Comparison of ENCODE assay signal across 32 cellular contexts in genomic region chr10:7538970-7539694, GRCh38.
DNase-seq lines count a peak whose midpoint lies in the region; ATAC-seq, FAIRE-seq and TF ChIP-seq lines count a peak whose summit lies in the region.
"Had no signal": no experiment of that assay in that cellular context is flagged by ENCODE, and none has a peak within 500 bp of the region (broad histone marks: within the 10 kb centered on the region; RNA-seq: fewer than 3 reads in every experiment).

No MANE protein-coding gene starts in this region.

- H3K9me3 ChIP-seq in CD8-positive, alpha-beta memory T cell (ENCODE audit: low read length) = no peaks in the 10 kb centered on the region
- no peaks in the 10 kb centered on the region for H3K9me3 ChIP-seq in trophoblast cell (ENCODE audit: insufficient read depth, low read depth, low read length)
- H3K9me3 ChIP-seq: breast epithelium, Caco-2, suprapubic skin, vagina had no signal

- H3K4me2 ChIP-seq in trophoblast cell (ENCODE audit: low read length) = no peak overlapping the region
- H3K4me2 ChIP-seq: A549, GM23338, KMS-11 had no signal

- no peak overlapping the region for H3K4me3 ChIP-seq in CD8-positive, alpha-beta memory T cell (ENCODE audit: low read length)
- no peak overlapping the region for H3K4me3 ChIP-seq in trophoblast cell (ENCODE audit: low read depth, low read length)
- H3K4me3 ChIP-seq: A549, breast epithelium, GM23338, SK-N-MC, skin epidermis, suprapubic skin, vagina had no signal

- H3K36me3 ChIP-seq in CD8-positive, alpha-beta memory T cell (ENCODE audit: insufficient read depth, low read length) = no peaks in the 10 kb centered on the region
- H3K36me3 ChIP-seq in trophoblast cell (ENCODE audit: control insufficient read depth in 1 of 2, insufficient read depth in 2 of 2, low read length in 2 of 2) = no peaks in the 10 kb centered on the region
- H3K36me3 ChIP-seq: breast epithelium, suprapubic skin, vagina, WERI-Rb-1 had no signal

- CTCF ChIA-PET in activated CD4-positive, alpha-beta T cell treated with anti-CD3 and anti-CD28 coated beads, Interleukin-2, amount 10 ng/mL, durations not matched to agents 7 days and 5 days (lab: Charles Lee) = interaction anchor here (1.3 kb wide), 1 partner anchor 14 kb away, joined by 4 read pairs; no protein-coding TSS in a partner anchor
- CTCF ChIA-PET in CD8-positive, alpha-beta memory T cell (lab: Charles Lee) = interaction anchor here (1.1 to 2.0 kb wide), 2 partner anchors 13 to 14 kb away, joined by 3 to 7 read pairs; no protein-coding TSS in a partner anchor

- H3K4me1 ChIP-seq in CD8-positive, alpha-beta memory T cell (ENCODE audit: insufficient read depth, low read length) = peaks cover 4% of the 10 kb centered on the region
- H3K4me1 ChIP-seq in trophoblast cell (ENCODE audit: control insufficient read depth in 1 of 2, insufficient read depth in 2 of 2, low read length in 2 of 2) = peaks cover 7 to 8% of the 10 kb centered on the region in 2 experiments
- H3K4me1 ChIP-seq: breast epithelium, foreskin keratinocyte had no signal

- no peaks in the 10 kb centered on the region for H3K79me2 ChIP-seq in trophoblast cell (ENCODE audit: control insufficient read depth, insufficient read depth, low read length, poor library complexity)

- no peak overlapping the region for H2BK120ac ChIP-seq in trophoblast cell (ENCODE audit: insufficient read depth, low read length, poor library complexity)

- H3K23ac ChIP-seq in trophoblast cell (ENCODE audit: low read length) = no peak overlapping the region

- peak overlapping the region; percentile 9 for H3K27ac Mint-ChIP-seq in activated CD4-positive, alpha-beta T cell treated with anti-CD3 and anti-CD28 coated beads, Interleukin-2, amount 10 ng/mL, durations not matched to agents 7 days and 5 days
- H3K27ac Mint-ChIP-seq in CD8-positive, alpha-beta memory T cell = peak overlapping the region in 6 of 8 donors; percentile 8 to 53 (median 32)
- H3K27ac Mint-ChIP-seq in activated T-helper 2 cell treated with anti-CD3 and anti-CD28 coated beads, Interferon-gamma antibody, Interleukin-2, Interleukin-4, amounts not matched to agents 10 μg/mL and 5 μg/mL and 100 μg/mL, durations not matched to agents 14 hours and 24 hours and 36 hours = peak overlapping the region; percentile 89
- H3K27ac Mint-ChIP-seq: GM23338, immature natural killer cell, natural killer cell had no signal

- no peak overlapping the region for H3K14ac ChIP-seq in trophoblast cell (ENCODE audit: low read length)

- H3K18ac ChIP-seq in trophoblast cell (ENCODE audit: low read length) = no peak overlapping the region

- H3K36me3 Mint-ChIP-seq in activated CD4-positive, alpha-beta T cell treated with anti-CD3 and anti-CD28 coated beads, Interleukin-2, amount 10 ng/mL, durations not matched to agents 7 days and 5 days (ENCODE audit: low read depth) = peaks cover 12% of the 10 kb centered on the region
- peaks cover 0 to 21% (median 2%) of the 10 kb centered on the region in 3 donors for H3K36me3 Mint-ChIP-seq in CD8-positive, alpha-beta memory T cell
- peaks cover 14% of the 10 kb centered on the region for H3K36me3 Mint-ChIP-seq in activated T-helper 2 cell treated with anti-CD3 and anti-CD28 coated beads, Interferon-gamma antibody, Interleukin-2, Interleukin-4, amounts not matched to agents 10 μg/mL and 5 μg/mL and 100 μg/mL, durations not matched to agents 14 hours and 24 hours and 36 hours (ENCODE audit: low read depth)
- H3K36me3 Mint-ChIP-seq: natural killer cell had no signal

- H2AFZ ChIP-seq in trophoblast cell (ENCODE audit: insufficient read depth, low read length, poor library complexity) = no peak overlapping the region
- H2AFZ ChIP-seq: GM23338 had no signal

- FAIRE-seq in GM12892 (lab: Jason Lieb, UNC) = no peak
- FAIRE-seq: A549, colon had no signal

- no peak overlapping the region for H4K91ac ChIP-seq in trophoblast cell (ENCODE audit: low read depth, low read length)

- no peaks in the 10 kb centered on the region for H3K27me3 ChIP-seq in CD8-positive, alpha-beta memory T cell (ENCODE audit: insufficient read depth, low read length, poor library complexity, severe bottlenecking)
- H3K27me3 ChIP-seq in trophoblast cell (ENCODE audit: insufficient read depth, low read length) = no peaks in the 10 kb centered on the region
- H3K27me3 ChIP-seq: breast epithelium, foreskin keratinocyte, suprapubic skin, vagina had no signal

- peaks cover 10% of the 10 kb centered on the region for H3K4me1 Mint-ChIP-seq in activated CD4-positive, alpha-beta T cell treated with anti-CD3 and anti-CD28 coated beads, Interleukin-2, amount 10 ng/mL, durations not matched to agents 7 days and 5 days
- H3K4me1 Mint-ChIP-seq in CD8-positive, alpha-beta memory T cell = peaks cover 9 to 10% (median 10%) of the 10 kb centered on the region in 3 donors
- peaks cover 11% of the 10 kb centered on the region for H3K4me1 Mint-ChIP-seq in activated T-helper 2 cell treated with anti-CD3 and anti-CD28 coated beads, Interferon-gamma antibody, Interleukin-2, Interleukin-4, amounts not matched to agents 10 μg/mL and 5 μg/mL and 100 μg/mL, durations not matched to agents 14 hours and 24 hours and 36 hours (ENCODE audit: low read depth)
- H3K4me1 Mint-ChIP-seq: immature natural killer cell had no signal

- no peak overlapping the region for H3K9ac ChIP-seq in trophoblast cell (ENCODE audit: low read length)
- H3K9ac ChIP-seq: KMS-11 had no signal

- no peak overlapping the region for H2BK12ac ChIP-seq in trophoblast cell (ENCODE audit: low read length)

- no peak overlapping the region for H2BK5ac ChIP-seq in trophoblast cell (ENCODE audit: low read depth, low read length, poor library complexity)

- intact Hi-C loops in activated T-helper 2 cell treated with anti-CD3 and anti-CD28 coated beads, Interferon-gamma antibody, Interleukin-2, Interleukin-4, amounts not matched to agents 10 μg/mL and 5 μg/mL and 100 μg/mL, durations not matched to agents 14 hours and 24 hours and 36 hours (cut with micrococcal nuclease) = no loop called here

- WGBS in trophoblast cell (ENCODE audit: extremely low coverage, insufficient coverage, insufficient read length) = no CpG with 5 or more reads among the region's 6 CpGs

- no peak overlapping the region for H4K8ac ChIP-seq in trophoblast cell (ENCODE audit: low read depth, low read length)

- no peak for DNase-seq in activated CD4-positive, alpha-beta T cell treated with anti-CD3 and anti-CD28 coated beads, Interleukin-2, amount 10 ng/mL, durations not matched to agents 7 days and 5 days
- no peak for DNase-seq in activated CD4-positive, alpha-beta T cell treated with anti-CD3 and anti-CD28 coated beads for 4 hours
- no peak for DNase-seq in CD8-positive, alpha-beta memory T cell
- no peak for DNase-seq in activated T-helper 2 cell treated with anti-CD3 and anti-CD28 coated beads, Interferon-gamma antibody, Interleukin-2, Interleukin-4, amounts not matched to agents 10 μg/mL and 5 μg/mL and 100 μg/mL, durations not matched to agents 14 hours and 24 hours and 36 hours (ENCODE audit: low spot score)
- DNase-seq in trophoblast cell = peak; percentile 51 to 84
- no peak for DNase-seq in GM12892 (ENCODE audit: insufficient read length)
- no peak for DNase-seq in hepatic stellate cell (ENCODE audit: low spot score)
- DNase-seq: activated CD8-positive, alpha-beta memory T cell treated with anti-CD3 and anti-CD28 coated beads for 24 hours; Caco-2; DMS79; effector memory CD4-positive, alpha-beta T cell; foreskin keratinocyte; GF-D8; hippocampal formation; immature natural killer cell; mesenchymal stem cell; natural killer cell; NCI-H1694; NCI-H526; stimulated activated CD4-positive, alpha-beta T cell treated with anti-CD3 and anti-CD28 coated beads, Interleukin-1b, Interleukin-23, amount 100 ng/mL, for 48 hours; WERI-Rb-1 had no signal

- H3K79me1 ChIP-seq in trophoblast cell (ENCODE audit: low read length) = peaks cover 2% of the 10 kb centered on the region

- no peak overlapping the region for H3K27ac ChIP-seq in CD8-positive, alpha-beta memory T cell (ENCODE audit: low read depth, low read length)
- no peak overlapping the region for H3K27ac ChIP-seq in trophoblast cell (ENCODE audit: low read depth, low read length)
- H3K27ac ChIP-seq: A549, foreskin keratinocyte, KMS-11, SK-N-MC, skin epidermis, suprapubic skin, vagina, WERI-Rb-1 had no signal

- ATAC-seq in GM21737 (IDR thresholded peaks at IDR 0.05; ENCODE audit: unreplicated experiment) = no peak
- ATAC-seq: A549, esophagus mucosa, foreskin keratinocyte, natural killer cell had no signal

- H3K4me3 Mint-ChIP-seq in activated CD4-positive, alpha-beta T cell treated with anti-CD3 and anti-CD28 coated beads, Interleukin-2, amount 10 ng/mL, durations not matched to agents 7 days and 5 days = no peak overlapping the region
- no peak overlapping the region for H3K4me3 Mint-ChIP-seq in CD8-positive, alpha-beta memory T cell
- H3K4me3 Mint-ChIP-seq in activated T-helper 2 cell treated with anti-CD3 and anti-CD28 coated beads, Interferon-gamma antibody, Interleukin-2, Interleukin-4, amounts not matched to agents 10 μg/mL and 5 μg/mL and 100 μg/mL, durations not matched to agents 14 hours and 24 hours and 36 hours (ENCODE audit: low read depth) = no peak overlapping the region
- H3K4me3 Mint-ChIP-seq: GM23338, immature natural killer cell, natural killer cell had no signal

- H3K9me3 Mint-ChIP-seq in activated CD4-positive, alpha-beta T cell treated with anti-CD3 and anti-CD28 coated beads, Interleukin-2, amount 10 ng/mL, durations not matched to agents 7 days and 5 days = peaks cover 16% of the 10 kb centered on the region
- H3K9me3 Mint-ChIP-seq in CD8-positive, alpha-beta memory T cell = peaks cover 0 to 10% (median 6%) of the 10 kb centered on the region in 5 donors
- peaks cover 18% of the 10 kb centered on the region for H3K9me3 Mint-ChIP-seq in activated T-helper 2 cell treated with anti-CD3 and anti-CD28 coated beads, Interferon-gamma antibody, Interleukin-2, Interleukin-4, amounts not matched to agents 10 μg/mL and 5 μg/mL and 100 μg/mL, durations not matched to agents 14 hours and 24 hours and 36 hours
- H3K9me3 Mint-ChIP-seq: natural killer cell had no signal

- no peak for TF ChIP-seq POLR2A in GM12892 (IDR thresholded peaks at IDR 0.05; ENCODE audit: low read depth, low read length)

- H4K12ac ChIP-seq in trophoblast cell (ENCODE audit: low read depth, low read length) = no peak overlapping the region

- no peak overlapping the region for H3K4ac ChIP-seq in trophoblast cell (ENCODE audit: low read depth, low read length)

- POLR2A ChIA-PET in activated CD4-positive, alpha-beta T cell treated with anti-CD3 and anti-CD28 coated beads, Interleukin-2, amount 10 ng/mL, durations not matched to agents 7 days and 5 days (lab: Charles Lee) = no interaction called here
- POLR2A ChIA-PET in CD8-positive, alpha-beta memory T cell (lab: Charles Lee) = no interaction called here

- H2AK5ac ChIP-seq in trophoblast cell (ENCODE audit: low read length) = no peak overlapping the region

- no peaks in the 10 kb centered on the region for H3K27me3 Mint-ChIP-seq in activated CD4-positive, alpha-beta T cell treated with anti-CD3 and anti-CD28 coated beads, Interleukin-2, amount 10 ng/mL, durations not matched to agents 7 days and 5 days
- peaks cover 2 to 13% of the 10 kb centered on the region in 2 donors for H3K27me3 Mint-ChIP-seq in CD8-positive, alpha-beta memory T cell
- H3K27me3 Mint-ChIP-seq in activated T-helper 2 cell treated with anti-CD3 and anti-CD28 coated beads, Interferon-gamma antibody, Interleukin-2, Interleukin-4, amounts not matched to agents 10 μg/mL and 5 μg/mL and 100 μg/mL, durations not matched to agents 14 hours and 24 hours and 36 hours (ENCODE audit: low read depth) = no peaks in the 10 kb centered on the region

Comparison
In these comparisons a context has a peak if more than half of its experiments do, and no peak if none do; other contexts are left out.
1. DNase-seq: peak in trophoblast cell (2 of 2); none in activated CD4-positive, alpha-beta T cell treated with anti-CD3 and anti-CD28 coated beads, Interleukin-2, amount 10 ng/mL, durations not matched to agents 7 days and 5 days (single experiment), activated CD4-positive, alpha-beta T cell treated with anti-CD3 and anti-CD28 coated beads for 4 hours (0 of 2), CD8-positive, alpha-beta memory T cell (0 of 5), activated T-helper 2 cell treated with anti-CD3 and anti-CD28 coated beads, Interferon-gamma antibody, Interleukin-2, Interleukin-4, amounts not matched to agents 10 μg/mL and 5 μg/mL and 100 μg/mL, durations not matched to agents 14 hours and 24 hours and 36 hours (single experiment), GM12892 (single experiment) and hepatic stellate cell (single experiment).
2. H3K27ac Mint-ChIP-seq: peak in every context shown above with its lines; median percentile 89 in activated T-helper 2 cell treated with anti-CD3 and anti-CD28 coated beads, Interferon-gamma antibody, Interleukin-2, Interleukin-4, amounts not matched to agents 10 μg/mL and 5 μg/mL and 100 μg/mL, durations not matched to agents 14 hours and 24 hours and 36 hours; 32 in CD8-positive, alpha-beta memory T cell; 9 in activated CD4-positive, alpha-beta T cell treated with anti-CD3 and anti-CD28 coated beads, Interleukin-2, amount 10 ng/mL, durations not matched to agents 7 days and 5 days.